ENCODE assay signal across 12 cellular contexts in the genomic region with DNA sequence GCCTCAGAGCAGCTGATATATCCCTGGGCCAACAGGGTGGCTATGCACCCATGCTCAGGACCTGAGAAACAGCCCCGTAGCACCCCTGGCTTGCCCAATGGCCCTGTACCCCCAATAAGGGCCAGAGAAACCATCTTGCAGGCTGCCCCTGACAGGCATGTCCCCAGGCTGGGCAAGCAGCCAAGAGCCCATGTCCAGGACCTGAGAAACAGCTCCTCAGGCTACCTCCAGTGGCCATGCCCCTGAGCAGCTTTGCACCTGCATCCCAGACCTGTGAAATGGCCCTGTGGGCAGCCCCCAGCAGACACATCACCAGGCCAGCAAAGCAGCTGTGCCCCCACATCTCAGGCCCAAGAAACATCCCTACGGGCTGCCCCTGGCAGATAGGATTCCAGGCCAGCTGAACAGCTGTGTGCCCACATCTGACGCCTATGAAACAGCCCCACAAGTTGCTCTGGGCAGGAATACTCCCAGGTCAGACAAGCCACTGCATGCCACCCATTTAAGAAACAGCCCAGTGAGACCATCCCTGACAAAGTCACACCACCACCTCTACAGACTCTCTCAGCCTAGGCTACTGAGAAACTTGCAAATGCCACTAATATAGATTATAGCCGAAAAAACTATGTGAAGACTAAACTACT.
"Had no signal": no experiment of that assay in that cellular context is flagged by ENCODE, and none has a peak within 500 bp of the region (broad histone marks: within the 10 kb centered on the region; RNA-seq: fewer than 3 reads in every experiment).

No MANE protein-coding gene starts in this region.

- ATAC-seq: activated CD4-positive, CD25-positive, alpha-beta regulatory T cell treated with anti-CD3 and anti-CD28 coated beads, Interleukin-2, amount 50 U/mL, for 24 hours; T-helper 17 cell had no signal

- H3K27me3 ChIP-seq: ovary, stomach had no signal

- H3K4me3 ChIP-seq: ovary, stomach, thoracic aorta had no signal

- H3K9me3 ChIP-seq: ovary, stomach, thoracic aorta had no signal

- DNase-seq: activated effector memory CD4-positive, alpha-beta T cell treated with anti-CD3 and anti-CD28 coated beads, Interleukin-2, amount 50 U/mL, for 16 hours; amygdala; foreskin melanocyte; head of caudate nucleus; mesenchymal stem cell; stimulated activated CD4-positive, alpha-beta T cell treated with anti-CD3 and anti-CD28 coated beads, Interleukin-4, amount 100 ng/mL, for 24 hours; stomach; T-helper 17 cell had no signal

- H3K27ac ChIP-seq: ovary, stomach, thoracic aorta had no signal

- FAIRE-seq: urothelium cell line had no signal

- H3K36me3 ChIP-seq: ovary, stomach, thoracic aorta had no signal

- H3K4me1 ChIP-seq: stomach had no signal
